8 cellular contexts compared by ENCODE assay signal in genomic region chr12:6944381-6945186, GRCh38. TPM values are rescaled to one million over a fixed set of nuclear protein-coding genes. Genes with fewer than 3 reads are reported as not detected.
DNase-seq lines count a peak whose midpoint lies in the region; ATAC-seq and TF ChIP-seq lines count a peak whose summit lies in the region.

No MANE protein-coding gene starts in this region.

- peak; percentile 33 for ATAC-seq in GM21737 (IDR thresholded peaks at IDR 0.05; ENCODE audit: unreplicated experiment)
- ATAC-seq in naive thymus-derived CD8-positive, alpha-beta T cell = peak; percentile 49 to 55

- intact Hi-C loops in activated T-helper 2 cell treated with anti-CD3 and anti-CD28 coated beads, Interferon-gamma antibody, Interleukin-2, Interleukin-4, amounts not matched to agents 10 μg/mL and 5 μg/mL and 100 μg/mL, durations not matched to agents 14 hours and 24 hours and 36 hours (cut with micrococcal nuclease) = loop anchor here (1.0 to 10.0 kb wide), 7 partner anchors 9 to 1050 kb away; partner anchors contain the start of genes C1RL, EMG1, LPCAT3 and PHB2

- H3K36me3 Mint-ChIP-seq in activated T-helper 2 cell treated with anti-CD3 and anti-CD28 coated beads, Interferon-gamma antibody, Interleukin-2, Interleukin-4, amounts not matched to agents 10 μg/mL and 5 μg/mL and 100 μg/mL, durations not matched to agents 14 hours and 24 hours and 36 hours (ENCODE audit: low read depth) = peaks cover 40% of the 10 kb centered on the region
- no peaks in the 10 kb centered on the region for H3K36me3 Mint-ChIP-seq in naive thymus-derived CD8-positive, alpha-beta T cell

- DNase-seq in DMS53 treated with DMSO at 0.1 percent for 48 hours (lab: John Stamatoyannopoulos, UW; ENCODE audit: unreplicated experiment) = peak; percentile 99
- peak; percentile 90 for DNase-seq in LHCN-M2 (ENCODE audit: low read depth)
- DNase-seq in RPMI7951 (ENCODE audit: low read depth) = peak; percentile 91
- DNase-seq in activated T-helper 2 cell treated with anti-CD3 and anti-CD28 coated beads, Interferon-gamma antibody, Interleukin-2, Interleukin-4, amounts not matched to agents 10 μg/mL and 5 μg/mL and 100 μg/mL, durations not matched to agents 14 hours and 24 hours and 36 hours (ENCODE audit: low spot score) = peak; percentile 84
- peak; percentile 91 for DNase-seq in fibroblast of mammary gland (ENCODE audit: low read depth)
- DNase-seq in naive thymus-derived CD8-positive, alpha-beta T cell = peak; percentile 65 to 94 (median 84)
- peak; percentile 85 for DNase-seq in stimulated activated naive CD4-positive, alpha-beta T cell treated with Interleukin-2 at 50 U/mL for 16 hours (lab: John Stamatoyannopoulos, UW)

- H3K27me3 Mint-ChIP-seq in activated T-helper 2 cell treated with anti-CD3 and anti-CD28 coated beads, Interferon-gamma antibody, Interleukin-2, Interleukin-4, amounts not matched to agents 10 μg/mL and 5 μg/mL and 100 μg/mL, durations not matched to agents 14 hours and 24 hours and 36 hours (ENCODE audit: low read depth) = no peaks in the 10 kb centered on the region
- H3K27me3 Mint-ChIP-seq in naive thymus-derived CD8-positive, alpha-beta T cell = no peaks in the 10 kb centered on the region

- POLR2A ChIA-PET in naive thymus-derived CD8-positive, alpha-beta T cell (lab: Charles Lee) = interaction anchor here (0.6 to 18.4 kb wide), 32 partner anchors 7 to 992 kb away, joined by 3 to 1315 read pairs (median 8); partner anchors contain the start of genes ATN1, C1RL, CDCA3 and COPS7A

- H3K4me3 Mint-ChIP-seq in activated T-helper 2 cell treated with anti-CD3 and anti-CD28 coated beads, Interferon-gamma antibody, Interleukin-2, Interleukin-4, amounts not matched to agents 10 μg/mL and 5 μg/mL and 100 μg/mL, durations not matched to agents 14 hours and 24 hours and 36 hours (ENCODE audit: low read depth) = peak overlapping the region; percentile 84
- H3K4me3 Mint-ChIP-seq in naive thymus-derived CD8-positive, alpha-beta T cell = peak overlapping the region; percentile 93 to 99 (median 98)

- peak overlapping the region; percentile 99 for H3K27ac Mint-ChIP-seq in activated T-helper 2 cell treated with anti-CD3 and anti-CD28 coated beads, Interferon-gamma antibody, Interleukin-2, Interleukin-4, amounts not matched to agents 10 μg/mL and 5 μg/mL and 100 μg/mL, durations not matched to agents 14 hours and 24 hours and 36 hours
- H3K27ac Mint-ChIP-seq in naive thymus-derived CD8-positive, alpha-beta T cell = peak overlapping the region; percentile 97 to 100 (median 99)

- H3K9me3 Mint-ChIP-seq in activated T-helper 2 cell treated with anti-CD3 and anti-CD28 coated beads, Interferon-gamma antibody, Interleukin-2, Interleukin-4, amounts not matched to agents 10 μg/mL and 5 μg/mL and 100 μg/mL, durations not matched to agents 14 hours and 24 hours and 36 hours = no peaks in the 10 kb centered on the region
- no peaks in the 10 kb centered on the region for H3K9me3 Mint-ChIP-seq in naive thymus-derived CD8-positive, alpha-beta T cell

- peak overlapping the region; percentile 82 for H3K4me3 ChIP-seq in fibroblast of mammary gland (ENCODE audit: control insufficient read depth, low read depth, low read length)

- peak; percentile 84 for TF ChIP-seq CTCF in fibroblast of mammary gland (conservative IDR thresholded peaks at IDR 0.05; ENCODE audit: control insufficient read depth, insufficient read depth, low read depth, low read length)

- H3K4me1 Mint-ChIP-seq in activated T-helper 2 cell treated with anti-CD3 and anti-CD28 coated beads, Interferon-gamma antibody, Interleukin-2, Interleukin-4, amounts not matched to agents 10 μg/mL and 5 μg/mL and 100 μg/mL, durations not matched to agents 14 hours and 24 hours and 36 hours (ENCODE audit: low read depth) = peaks cover 50% of the 10 kb centered on the region
- H3K4me1 Mint-ChIP-seq in naive thymus-derived CD8-positive, alpha-beta T cell = peaks cover 32 to 78% (median 66%) of the 10 kb centered on the region in 4 donors

RNA-seq across cellular contexts. Expression of gene C12orf57, which starts 0.8 kb away (rescaled TPM):
- total RNA-seq in LHCN-M2 (2014; rRNA removed) = 185 and 223 TPM in 2 replicates
- polyA plus RNA-seq in LHCN-M2 (2012) = 258 TPM
- 245 and 274 TPM in 2 replicates for total RNA-seq in RPMI7951 (2014; rRNA removed; shearing (Covaris generic))
- total RNA-seq in activated T-helper 2 cell treated with anti-CD3 and anti-CD28 coated beads, Interferon-gamma antibody, Interleukin-2, Interleukin-4, amounts not matched to agents 10 μg/mL and 5 μg/mL and 100 μg/mL, durations not matched to agents 14 hours and 24 hours and 36 hours = 158 and 173 TPM in 2 replicates
- total RNA-seq in naive thymus-derived CD8-positive, alpha-beta T cell = 100 to 1,000 TPM; 518 to 519 TPM
- polyA plus RNA-seq in naive thymus-derived CD8-positive, alpha-beta T cell = 100 to 1,000 TPM; 329 to 399 (median 366) TPM

RNA-seq across cellular contexts. Expression of gene RNU7-1, which starts 1.0 kb away (rescaled TPM):
- not detected in 2 replicates for total RNA-seq in LHCN-M2 (2014; rRNA removed)
- not detected for polyA plus RNA-seq in LHCN-M2 (2012)
- not detected in 2 replicates for total RNA-seq in RPMI7951 (2014; rRNA removed; shearing (Covaris generic))
- not detected in 2 replicates for total RNA-seq in activated T-helper 2 cell treated with anti-CD3 and anti-CD28 coated beads, Interferon-gamma antibody, Interleukin-2, Interleukin-4, amounts not matched to agents 10 μg/mL and 5 μg/mL and 100 μg/mL, durations not matched to agents 14 hours and 24 hours and 36 hours
- total RNA-seq in naive thymus-derived CD8-positive, alpha-beta T cell = not detected
- polyA plus RNA-seq in naive thymus-derived CD8-positive, alpha-beta T cell = not detected

RNA-seq across cellular contexts. Expression of gene PTPN6, which starts 6.6 kb away (rescaled TPM):
- not detected in 2 replicates for total RNA-seq in LHCN-M2 (2014; rRNA removed)
- not detected for polyA plus RNA-seq in LHCN-M2 (2012)
- total RNA-seq in RPMI7951 (2014; rRNA removed; shearing (Covaris generic)) = 0.24 TPM in 1 of 2 replicates, not detected in the other
- total RNA-seq in activated T-helper 2 cell treated with anti-CD3 and anti-CD28 coated beads, Interferon-gamma antibody, Interleukin-2, Interleukin-4, amounts not matched to agents 10 μg/mL and 5 μg/mL and 100 μg/mL, durations not matched to agents 14 hours and 24 hours and 36 hours = 250 and 252 TPM in 2 replicates
- total RNA-seq in naive thymus-derived CD8-positive, alpha-beta T cell = 100 to 1,000 TPM; 235 to 247 TPM
- polyA plus RNA-seq in naive thymus-derived CD8-positive, alpha-beta T cell = 100 to 1,000 TPM; 182 to 425 (median 260) TPM

RNA-seq across cellular contexts. Expression of gene ATN1, which starts 16.8 kb away (rescaled TPM):
- 15.4 and 20.0 TPM in 2 replicates for total RNA-seq in LHCN-M2 (2014; rRNA removed)
- polyA plus RNA-seq in LHCN-M2 (2012) = 54.4 TPM
- total RNA-seq in RPMI7951 (2014; rRNA removed; shearing (Covaris generic)) = 3.8 and 6.1 TPM in 2 replicates
- total RNA-seq in activated T-helper 2 cell treated with anti-CD3 and anti-CD28 coated beads, Interferon-gamma antibody, Interleukin-2, Interleukin-4, amounts not matched to agents 10 μg/mL and 5 μg/mL and 100 μg/mL, durations not matched to agents 14 hours and 24 hours and 36 hours = 66.8 and 70.5 TPM in 2 replicates
- total RNA-seq in naive thymus-derived CD8-positive, alpha-beta T cell = 10 to 100 TPM; 25.7 to 30.3 TPM
- 1 to 10 TPM in 2 of 3 donors, under 1 TPM in 1; 0.35 to 1.4 (median 1.1) TPM for polyA plus RNA-seq in naive thymus-derived CD8-positive, alpha-beta T cell

RNA-seq across cellular contexts. Expression of gene PHB2, which starts 25.9 kb away (rescaled TPM):
- 302 and 330 TPM in 2 replicates for total RNA-seq in LHCN-M2 (2014; rRNA removed)
- 179 TPM for polyA plus RNA-seq in LHCN-M2 (2012)
- total RNA-seq in RPMI7951 (2014; rRNA removed; shearing (Covaris generic)) = 263 and 303 TPM in 2 replicates
- 381 and 391 TPM in 2 replicates for total RNA-seq in activated T-helper 2 cell treated with anti-CD3 and anti-CD28 coated beads, Interferon-gamma antibody, Interleukin-2, Interleukin-4, amounts not matched to agents 10 μg/mL and 5 μg/mL and 100 μg/mL, durations not matched to agents 14 hours and 24 hours and 36 hours
- 100 to 1,000 TPM; 159 to 173 TPM for total RNA-seq in naive thymus-derived CD8-positive, alpha-beta T cell
- 100 to 1,000 TPM in 2 of 3 donors, 10 to 100 TPM in 1; 97.0 to 115 (median 108) TPM for polyA plus RNA-seq in naive thymus-derived CD8-positive, alpha-beta T cell

Comparison
In these comparisons a context has a peak if more than half of its experiments do, and no peak if none do; other contexts are left out.
1. Peak in every context shown above with its lines: DNase-seq, ATAC-seq and H3K4me3 ChIP-seq.
2. RNA of gene PTPN6, which starts 6.6 kb away (total RNA-seq): 250 to 252 TPM in activated T-helper 2 cell treated with anti-CD3 and anti-CD28 coated beads, Interferon-gamma antibody, Interleukin-2, Interleukin-4, amounts not matched to agents 10 μg/mL and 5 μg/mL and 100 μg/mL, durations not matched to agents 14 hours and 24 hours and 36 hours and 235 to 247 TPM in naive thymus-derived CD8-positive, alpha-beta T cell; 0.24 TPM in RPMI7951 and not detected in LHCN-M2; every median in the first group is over 100 times any median in the second.